In genomic region chr4:64200001-64200555, GRCh38 we compare ENCODE assay signal across 16 cellular contexts.
"Had no signal": no experiment of that assay in that cellular context is flagged by ENCODE, and none has a peak within 500 bp of the region (broad histone marks: within the 10 kb centered on the region; RNA-seq: fewer than 3 reads in every experiment).

No MANE protein-coding gene starts in this region.

- H3K36me3 ChIP-seq: lower lobe of right lung, pancreas, upper lobe of right lung had no signal

- H3K4me1 Mint-ChIP-seq: stimulated activated naive CD8-positive, alpha-beta T cell treated with anti-CD3 and anti-CD28 coated beads, Interleukin-15, amount 100 ng/mL, for 72 hours had no signal

- H3K4me1 ChIP-seq: body of pancreas, lower lobe of right lung, pancreas, upper lobe of right lung had no signal

- H3K9me3 ChIP-seq: body of pancreas, lower lobe of right lung, pancreas, upper lobe of right lung had no signal

- H3K4me3 ChIP-seq: body of pancreas, lower lobe of right lung, pancreas, upper lobe of right lung had no signal

- H3K27ac Mint-ChIP-seq: activated CD8-positive, alpha-beta T cell treated with anti-CD3 and anti-CD28 coated beads, Interleukin-2, amount 10 ng/mL, durations not matched to agents 7 days and 5 days; activated naive CD8-positive, alpha-beta T cell; activated T-cell treated with anti-CD3 and anti-CD28 coated beads, Interleukin-2, amount 50 U/mL, for 72 hours had no signal

- H3K4me3 Mint-ChIP-seq: activated CD8-positive, alpha-beta T cell treated with anti-CD3 and anti-CD28 coated beads, Interleukin-2, amount 10 ng/mL, durations not matched to agents 7 days and 5 days; activated naive CD8-positive, alpha-beta T cell; activated T-cell treated with anti-CD3 and anti-CD28 coated beads, Interleukin-2, amount 50 U/mL, for 72 hours; stimulated activated naive CD8-positive, alpha-beta T cell treated with anti-CD3 and anti-CD28 coated beads, Interleukin-15, amount 100 ng/mL, for 72 hours had no signal

- H3K27ac ChIP-seq: body of pancreas, lower lobe of right lung, pancreas, upper lobe of right lung had no signal

- H3K36me3 Mint-ChIP-seq: activated naive CD8-positive, alpha-beta T cell had no signal

- DNase-seq: activated CD4-positive, alpha-beta T cell treated with anti-CD3 and anti-CD28 coated beads for 4 hours; activated CD8-positive, alpha-beta memory T cell treated with anti-CD3 and anti-CD28 coated beads, Interleukin-2, amount 50 U/mL, for 4 hours; activated CD8-positive, alpha-beta T cell treated with anti-CD3 and anti-CD28 coated beads, Interleukin-2, amount 10 ng/mL, durations not matched to agents 7 days and 5 days; activated gamma-delta T cell; activated T-cell treated with anti-CD3 and anti-CD28 coated beads, Interleukin-2, amount 50 U/mL, for 72 hours; amygdala; body of pancreas; caudate nucleus; left colon; lower lobe of right lung; midbrain; pancreas; stimulated activated naive CD8-positive, alpha-beta T cell treated with anti-CD3 and anti-CD28 coated beads, Interleukin-15, amount 100 ng/mL, for 72 hours; upper lobe of right lung had no signal

- H3K27me3 ChIP-seq: body of pancreas, pancreas, upper lobe of right lung had no signal

- H3K27me3 Mint-ChIP-seq: activated naive CD8-positive, alpha-beta T cell; stimulated activated naive CD8-positive, alpha-beta T cell treated with anti-CD3 and anti-CD28 coated beads, Interleukin-15, amount 100 ng/mL, for 72 hours had no signal

- ATAC-seq: activated CD8-positive, alpha-beta T cell treated with anti-CD3 and anti-CD28 coated beads, Interleukin-2, amount 10 ng/mL, durations not matched to agents 7 days and 5 days; activated T-cell treated with anti-CD3 and anti-CD28 coated beads, Interleukin-2, amount 50 U/mL, for 72 hours; body of pancreas; left colon; lower lobe of right lung; pancreas; sciatic nerve; stimulated activated naive CD8-positive, alpha-beta T cell treated with anti-CD3 and anti-CD28 coated beads, Interleukin-15, amount 100 ng/mL, for 72 hours; upper lobe of right lung had no signal
